ENCODE assay signal across 8 cellular contexts in the genomic region with DNA sequence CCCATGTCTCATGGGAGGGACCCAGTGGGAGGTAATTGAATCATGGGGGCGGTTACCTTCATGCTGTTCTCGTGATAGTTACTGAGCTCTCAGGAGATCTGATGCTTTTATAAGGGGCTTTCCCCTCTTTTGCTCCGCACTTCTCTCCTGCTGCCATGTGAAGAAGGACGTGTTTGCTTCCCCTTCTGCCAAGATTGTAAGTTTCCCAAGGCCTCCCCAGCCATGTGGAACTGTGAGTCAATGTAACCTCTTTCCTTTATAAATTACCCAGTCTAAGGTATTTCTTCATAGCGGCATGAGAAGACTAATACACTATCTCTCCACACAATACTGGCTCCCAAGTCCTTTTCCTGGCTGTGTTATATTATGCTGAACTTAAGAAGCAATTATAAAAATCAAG.
DNase-seq lines count a peak whose midpoint lies in the region; ATAC-seq and TF ChIP-seq lines count a peak whose summit lies in the region.

No MANE protein-coding gene starts in this region.

- H3K4me1 ChIP-seq in RWPE2 (ENCODE audit: insufficient read depth, poor library complexity, severe bottlenecking) = peaks cover 30% of the 10 kb centered on the region
- peaks cover 26% of the 10 kb centered on the region for H3K4me1 ChIP-seq in effector memory CD4-positive, alpha-beta T cell (ENCODE audit: control insufficient read depth, insufficient read depth, low read length, poor library complexity, severe bottlenecking)
- peaks cover 80% of the 10 kb centered on the region for H3K4me1 ChIP-seq in osteoblast (ENCODE audit: insufficient read depth, low read length)

- TF ChIP-seq CTCF in RWPE2 (IDR thresholded peaks at IDR 0.05; ENCODE audit: poor library complexity, severe bottlenecking) = no peak
- TF ChIP-seq CTCF in osteoblast (IDR thresholded peaks at IDR 0.05; ENCODE audit: extremely low read depth, low read depth, low read length) = no peak

- peaks cover 84% of the 10 kb centered on the region for H3K79me2 ChIP-seq in osteoblast (ENCODE audit: insufficient read depth, low read length)

- H3K4me3 ChIP-seq in RWPE2 (ENCODE audit: severe bottlenecking) (no peak overlapping the region), osteoblast (ENCODE audit: insufficient read depth, low read length) (peak overlapping the region; percentile 7)
- no peak overlapping the region for H3K4me3 ChIP-seq in effector memory CD4-positive, alpha-beta T cell (ENCODE audit: insufficient read depth, low read depth, low read length, poor library complexity, severe bottlenecking)

- peak overlapping the region; percentile 76 for H3K27ac ChIP-seq in RWPE2 (ENCODE audit: poor library complexity, severe bottlenecking)
- peak overlapping the region; percentile 75 for H3K27ac ChIP-seq in effector memory CD4-positive, alpha-beta T cell (ENCODE audit: insufficient read depth, low read length, poor library complexity, severe bottlenecking)
- H3K27ac ChIP-seq in osteoblast (ENCODE audit: low read depth, low read length) = peak overlapping the region; percentile 99

- H3K4me2 ChIP-seq in osteoblast (ENCODE audit: insufficient read depth, low read length) = peak overlapping the region; percentile 68

- DNase-seq in EH (ENCODE audit: low read depth) = peak; percentile 80
- no peak for DNase-seq in RWPE2 (ENCODE audit: low spot score)
- peak in 1 of 3 donors; percentile 9 for DNase-seq in effector memory CD4-positive, alpha-beta T cell
- DNase-seq in osteoblast (ENCODE audit: insufficient read length, low spot score, missing footprints) = no peak

- peaks cover 39% of the 10 kb centered on the region for H3K36me3 ChIP-seq in RWPE2 (ENCODE audit: low read depth)
- H3K36me3 ChIP-seq in effector memory CD4-positive, alpha-beta T cell (ENCODE audit: control insufficient read depth, insufficient read depth, low read length) = no peaks in the 10 kb centered on the region
- H3K36me3 ChIP-seq in osteoblast (ENCODE audit: insufficient read depth, low read length) = peaks cover 84% of the 10 kb centered on the region

- no peaks in the 10 kb centered on the region for H3K27me3 ChIP-seq in RWPE2 (ENCODE audit: insufficient read depth, poor library complexity, severe bottlenecking)
- no peaks in the 10 kb centered on the region for H3K27me3 ChIP-seq in effector memory CD4-positive, alpha-beta T cell (replicated peaks; ENCODE audit: control insufficient read depth, insufficient read depth, low read length, poor library complexity, severe bottlenecking)
- no peaks in the 10 kb centered on the region for H3K27me3 ChIP-seq in osteoblast (ENCODE audit: insufficient read depth, low read length)

- H3K9me3 ChIP-seq in RWPE2 (ENCODE audit: severe bottlenecking) (no peaks in the 10 kb centered on the region), osteoblast (ENCODE audit: low read depth, low read length) (no peaks in the 10 kb centered on the region)
- H3K9me3 ChIP-seq in effector memory CD4-positive, alpha-beta T cell (ENCODE audit: control insufficient read depth, low read length) = no peaks in the 10 kb centered on the region

- no peaks in the 10 kb centered on the region for H4K20me1 ChIP-seq in osteoblast (ENCODE audit: insufficient read depth, low read length)

- no peak overlapping the region for H2AFZ ChIP-seq in osteoblast (ENCODE audit: low read length)

- ATAC-seq in RWPE2 (ENCODE audit: low read depth) (peak; percentile 6), GM19324 (IDR thresholded peaks at IDR 0.05; ENCODE audit: low FRiP score, unreplicated experiment) (no peak), GM19023 (IDR thresholded peaks at IDR 0.05; ENCODE audit: unreplicated experiment) (no peak), HG02870 (IDR thresholded peaks at IDR 0.05; ENCODE audit: unreplicated experiment) (no peak), GM18520 (IDR thresholded peaks at IDR 0.05; ENCODE audit: unreplicated experiment) (no peak)
